Comparison of ENCODE assay signal across 17 cellular contexts in genomic region chr1:203017707-203018106, GRCh38.
"Had no signal": no experiment of that assay in that cellular context is flagged by ENCODE, and none has a peak within 500 bp of the region (broad histone marks: within the 10 kb centered on the region; RNA-seq: fewer than 3 reads in every experiment).

No MANE protein-coding gene starts in this region.

- H3K27ac ChIP-seq: colonic mucosa, heart left ventricle, skin epidermis, stomach, thoracic aorta, transverse colon had no signal

- H3K4me3 Mint-ChIP-seq: naive thymus-derived CD8-positive, alpha-beta T cell; neural crest cell had no signal

- H3K27me3 ChIP-seq: colonic mucosa, heart left ventricle, stomach, transverse colon had no signal

- H3K4me1 Mint-ChIP-seq: neural crest cell had no signal

- H3K9me3 Mint-ChIP-seq: naive thymus-derived CD8-positive, alpha-beta T cell; neural crest cell had no signal

- H3K27me3 Mint-ChIP-seq: naive thymus-derived CD8-positive, alpha-beta T cell had no signal

- H3K9me3 ChIP-seq: colonic mucosa, heart left ventricle, stomach, thoracic aorta, transverse colon had no signal

- ATAC-seq: heart left ventricle; naive thymus-derived CD8-positive, alpha-beta T cell; sciatic nerve had no signal

- H3K4me1 ChIP-seq: colonic mucosa, heart left ventricle, transverse colon had no signal

- H3K4me3 ChIP-seq: colonic mucosa, heart left ventricle, skin epidermis, stomach, thoracic aorta, transverse colon had no signal

- DNase-seq: colonic mucosa; dermis blood vessel endothelial cell; erythroblast; foreskin melanocyte; heart left ventricle; hippocampal formation; mesendoderm; naive thymus-derived CD8-positive, alpha-beta T cell; posterior cingulate gyrus; stimulated activated naive CD4-positive, alpha-beta T cell; stomach; substantia nigra; transverse colon had no signal
